Comparison of ENCODE assay signal across 12 cellular contexts in genomic region chr11:63909621-63910506, GRCh38. TPM values are rescaled to one million over a fixed set of nuclear protein-coding genes. Genes with fewer than 3 reads are reported as not detected.
A peak's percentile ranks its signal among the peaks of the same experiment; 100 is the strongest.
DNase-seq lines count a peak whose midpoint lies in the region; ATAC-seq and TF ChIP-seq lines count a peak whose summit lies in the region.
"Had no signal": no experiment of that assay in that cellular context is flagged by ENCODE, and none has a peak within 500 bp of the region (broad histone marks: within the 10 kb centered on the region; RNA-seq: fewer than 3 reads in every experiment).

No MANE protein-coding gene starts in this region.

- H3K36me3 ChIP-seq in ascending aorta, result peaks cover 31 to 36% of the 10 kb centered on the region in 2 donors

- peaks cover 4 to 22% of the 10 kb centered on the region in 2 donors for H3K4me1 ChIP-seq in ascending aorta

- H3K4me3 Mint-ChIP-seq in type B pancreatic cell, result no peak overlapping the region
- H3K4me3 Mint-ChIP-seq: activated T-cell treated with anti-CD3 and anti-CD28 coated beads, Interleukin-2, amount 50 U/mL, for 72 hours had no signal

- TF ChIP-seq CTCF in ascending aorta (IDR thresholded peaks at IDR 0.05) (no peak), type B pancreatic cell (conservative IDR thresholded peaks at IDR 0.05) (peak; percentile 7)

- no peak overlapping the region for H3K4me3 ChIP-seq in ascending aorta

- intact Hi-C loops in Right ventricle myocardium inferior (cut with DNase I) (loop anchor here (5.0 kb wide), 1 partner anchor 32 kb away; no protein-coding TSS in a partner anchor), Right ventricle myocardium superior (cut with DNase I) (no loop called here), ascending aorta (cut with DNase I) (no loop called here)

- ATAC-seq in Right ventricle myocardium inferior (no peak), Right ventricle myocardium superior (ENCODE audit: poor library complexity) (no peak)
- ATAC-seq: activated T-cell treated with anti-CD3 and anti-CD28 coated beads, Interleukin-2, amount 50 U/mL, for 72 hours had no signal

- H3K27me3 Mint-ChIP-seq in type B pancreatic cell, result no peaks in the 10 kb centered on the region

- peak overlapping the region; percentile 58 to 65 for H3K27ac ChIP-seq in ascending aorta
- H3K27ac ChIP-seq: brain microvascular endothelial cell had no signal

- no peak overlapping the region for H3K27ac Mint-ChIP-seq in type B pancreatic cell
- H3K27ac Mint-ChIP-seq: activated T-cell treated with anti-CD3 and anti-CD28 coated beads, Interleukin-2, amount 50 U/mL, for 72 hours had no signal

- no peaks in the 10 kb centered on the region for H3K9me3 ChIP-seq in ascending aorta

- H3K9me3 Mint-ChIP-seq in type B pancreatic cell, result no peaks in the 10 kb centered on the region
- H3K9me3 Mint-ChIP-seq: activated T-cell treated with anti-CD3 and anti-CD28 coated beads, Interleukin-2, amount 50 U/mL, for 72 hours had no signal

- H3K4me1 Mint-ChIP-seq in type B pancreatic cell (ENCODE audit: unreplicated experiment), result peaks cover 9% of the 10 kb centered on the region

- H3K36me3 Mint-ChIP-seq in type B pancreatic cell, result peaks cover 6% of the 10 kb centered on the region

- DNase-seq in Right ventricle myocardium inferior (ENCODE audit: missing footprints) (peak; percentile 34), Right ventricle myocardium superior (no peak), ascending aorta (ENCODE audit: low spot score in 2 of 2) (no peak), left kidney (ENCODE audit: low read depth, low spot score) (peak; percentile 82), type B pancreatic cell (ENCODE audit: extremely low spot score, unreplicated experiment) (no peak), occipital lobe (lab: John Stamatoyannopoulos, UW) (no peak), midbrain (lab: John Stamatoyannopoulos, UW) (no peak)
- no peak for DNase-seq in activated CD4-positive, alpha-beta T cell treated with anti-CD3 and anti-CD28 coated beads for 48 hours
- DNase-seq: activated T-cell treated with anti-CD3 and anti-CD28 coated beads, Interleukin-2, amount 50 U/mL, for 72 hours; brain microvascular endothelial cell; DMS79; Kasumi-1 had no signal

- H3K27me3 ChIP-seq in ascending aorta, result no peaks in the 10 kb centered on the region
- H3K27me3 ChIP-seq: brain microvascular endothelial cell had no signal

RNA-seq across cellular contexts. Expression of gene RCOR2, which starts 7.1 kb away (rescaled TPM):
- total RNA-seq in Right ventricle myocardium inferior (11.1 TPM), Right ventricle myocardium superior (9.9 TPM), ascending aorta (not detected), type B pancreatic cell (ENCODE audit: low replicate concordance) (8.1 and 38.1 TPM in 2 replicates), occipital lobe (9.5 TPM)

RNA-seq across cellular contexts. Expression of gene NAA40, which starts 28.9 kb away (rescaled TPM):
- 18.7 TPM for total RNA-seq in Right ventricle myocardium inferior
- total RNA-seq in Right ventricle myocardium superior, result 20.9 TPM
- 3.1 TPM for total RNA-seq in ascending aorta
- total RNA-seq in type B pancreatic cell (ENCODE audit: low replicate concordance), result 33.8 and 51.2 TPM in 2 replicates
- 9.8 TPM for total RNA-seq in occipital lobe

Comparison
In these comparisons a context has a peak if more than half of its experiments do, and no peak if none do; other contexts are left out.
1. DNase-seq: peak in Right ventricle myocardium inferior (single experiment) and left kidney (single experiment); none in Right ventricle myocardium superior (single experiment), ascending aorta (0 of 2), type B pancreatic cell (single experiment), occipital lobe (single experiment), midbrain (single experiment) and activated CD4-positive, alpha-beta T cell treated with anti-CD3 and anti-CD28 coated beads for 48 hours (single experiment).